ENCODE assay signal across 1 cellular context in the genomic region with DNA sequence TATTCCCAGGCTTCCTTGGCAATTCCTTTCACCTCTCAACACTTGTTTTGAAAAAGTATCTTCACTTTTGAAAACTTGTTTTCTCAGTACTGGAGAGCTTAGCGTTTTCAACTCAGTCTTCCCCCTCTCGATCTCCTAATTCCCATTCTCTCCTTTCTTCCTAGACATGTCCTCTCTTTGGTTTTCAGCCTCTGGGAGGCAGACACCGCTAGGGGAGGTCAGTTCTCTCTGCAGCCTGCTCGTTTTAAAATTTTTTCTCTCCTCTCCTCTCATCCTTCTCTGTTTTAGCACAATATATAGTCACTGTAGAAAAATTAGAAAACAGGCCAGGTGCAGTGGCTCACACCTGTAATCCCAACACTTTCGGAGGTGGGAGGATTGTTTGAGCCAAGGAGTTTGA.
TF ChIP-seq lines count a peak whose summit lies in the region.

No MANE protein-coding gene starts in this region.

TF ChIP-seq in HepG2, 621 proteins besides CTCF, POLR2A, EP300 and RAD21:
- TF ChIP-seq STAG1 (CRISPR knock-in tag; IDR thresholded peaks at IDR 0.05), result peak; percentile 59
- peak; percentile 74 for TF ChIP-seq ZNF770 (CRISPR knock-in tag; IDR thresholded peaks at IDR 0.05)
- no peak for TF ChIP-seq ZNF350 (CRISPR knock-in tag; IDR thresholded peaks at IDR 0.05; ENCODE audit: borderline replicate concordance, low read depth)
